In genomic region chr16:21081329-21081728, GRCh38 we compare ENCODE assay signal across 19 cellular contexts.
DNase-seq lines count a peak whose midpoint lies in the region; ATAC-seq and TF ChIP-seq lines count a peak whose summit lies in the region.
"Had no signal": no experiment of that assay in that cellular context is flagged by ENCODE, and none has a peak within 500 bp of the region (broad histone marks: within the 10 kb centered on the region; RNA-seq: fewer than 3 reads in every experiment).

No MANE protein-coding gene starts in this region.

- H3K79me2 ChIP-seq in parathyroid adenoma = no peaks in the 10 kb centered on the region

- no peak overlapping the region for H3K27ac ChIP-seq in parathyroid adenoma

- ATAC-seq in GM18498 (IDR thresholded peaks at IDR 0.05; ENCODE audit: unreplicated experiment) = no peak
- ATAC-seq: GM23338, HCT116 had no signal

- no peaks in the 10 kb centered on the region for H3K4me1 ChIP-seq in parathyroid adenoma

- H3K27me3 ChIP-seq in parathyroid adenoma (ENCODE audit: control insufficient read depth, insufficient read depth, low read length) = no peaks in the 10 kb centered on the region

- H3K27me3 Mint-ChIP-seq in activated naive CD8-positive, alpha-beta T cell treated with anti-CD3 and anti-CD28 coated beads for 36 hours = no peaks in the 10 kb centered on the region

- H3K4me2 ChIP-seq in parathyroid adenoma (ENCODE audit: low read length) = no peak overlapping the region
- H3K4me2 ChIP-seq: GM23338 had no signal

- no peak overlapping the region for H3K4me3 Mint-ChIP-seq in activated naive CD8-positive, alpha-beta T cell treated with anti-CD3 and anti-CD28 coated beads for 36 hours
- H3K4me3 Mint-ChIP-seq: CD4-positive, alpha-beta memory T cell; GM23338; H9; HFFc6 had no signal

- H3K4me3 ChIP-seq in parathyroid adenoma (ENCODE audit: low read depth, low read length) = no peak overlapping the region
- H3K4me3 ChIP-seq: GM23338 had no signal

- H3K4me1 Mint-ChIP-seq in activated naive CD8-positive, alpha-beta T cell treated with anti-CD3 and anti-CD28 coated beads for 36 hours = peaks cover 3% of the 10 kb centered on the region
- H3K4me1 Mint-ChIP-seq: CD4-positive, alpha-beta memory T cell; GM23338 had no signal

- no peaks in the 10 kb centered on the region for H3K9me3 ChIP-seq in parathyroid adenoma (ENCODE audit: control insufficient read depth, low read length)

- no peak for TF ChIP-seq CTCF in parathyroid adenoma (IDR thresholded peaks at IDR 0.05)

- peak overlapping the region; percentile 69 for H2AFZ ChIP-seq in parathyroid adenoma

- intact Hi-C loops in head of caudate nucleus (cut with DNase I) = no loop called here

- no peaks in the 10 kb centered on the region for H3K36me3 Mint-ChIP-seq in activated naive CD8-positive, alpha-beta T cell treated with anti-CD3 and anti-CD28 coated beads for 36 hours
- H3K36me3 Mint-ChIP-seq: CD4-positive, alpha-beta memory T cell had no signal

- peak; percentile 15 for DNase-seq in OCI-M1 (lab: John Stamatoyannopoulos, UW)
- DNase-seq in SK-N-DZ (ENCODE audit: low spot score) = peak; percentile 35
- DNase-seq in islet precursor cell = peak; percentile 14
- no peak for DNase-seq in activated naive CD8-positive, alpha-beta T cell treated with anti-CD3 and anti-CD28 coated beads for 36 hours
- DNase-seq in head of caudate nucleus = no peak
- no peak for DNase-seq in occipital lobe (lab: John Stamatoyannopoulos, UW)
- DNase-seq: C1 segment of cervical spinal cord; Calu3; CD4-positive, alpha-beta memory T cell; COR-L47; DMS53; DMS79 treated with DMSO at 0.1 percent for 48 hours; GF-D8; H9; HFFc6 had no signal

- no peak overlapping the region for H3K9ac ChIP-seq in parathyroid adenoma

- no peaks in the 10 kb centered on the region for H3K9me3 Mint-ChIP-seq in activated naive CD8-positive, alpha-beta T cell treated with anti-CD3 and anti-CD28 coated beads for 36 hours
- H3K9me3 Mint-ChIP-seq: CD4-positive, alpha-beta memory T cell; GM23338; H9; HFFc6 had no signal

- no peak overlapping the region for H3K27ac Mint-ChIP-seq in activated naive CD8-positive, alpha-beta T cell treated with anti-CD3 and anti-CD28 coated beads for 36 hours
- H3K27ac Mint-ChIP-seq: CD4-positive, alpha-beta memory T cell; GM23338; H9; HFFc6 had no signal

- no peaks in the 10 kb centered on the region for H3K36me3 ChIP-seq in parathyroid adenoma (ENCODE audit: control insufficient read depth, insufficient read depth, low read length)

Comparison
In these comparisons a context has a peak if more than half of its experiments do, and no peak if none do; other contexts are left out.
1. DNase-seq: peak in OCI-M1 (single experiment), SK-N-DZ (single experiment) and islet precursor cell (single experiment); none in activated naive CD8-positive, alpha-beta T cell treated with anti-CD3 and anti-CD28 coated beads for 36 hours (single experiment), head of caudate nucleus (0 of 42) and occipital lobe (single experiment).